ENCODE assay signal across 16 cellular contexts in the genomic region with DNA sequence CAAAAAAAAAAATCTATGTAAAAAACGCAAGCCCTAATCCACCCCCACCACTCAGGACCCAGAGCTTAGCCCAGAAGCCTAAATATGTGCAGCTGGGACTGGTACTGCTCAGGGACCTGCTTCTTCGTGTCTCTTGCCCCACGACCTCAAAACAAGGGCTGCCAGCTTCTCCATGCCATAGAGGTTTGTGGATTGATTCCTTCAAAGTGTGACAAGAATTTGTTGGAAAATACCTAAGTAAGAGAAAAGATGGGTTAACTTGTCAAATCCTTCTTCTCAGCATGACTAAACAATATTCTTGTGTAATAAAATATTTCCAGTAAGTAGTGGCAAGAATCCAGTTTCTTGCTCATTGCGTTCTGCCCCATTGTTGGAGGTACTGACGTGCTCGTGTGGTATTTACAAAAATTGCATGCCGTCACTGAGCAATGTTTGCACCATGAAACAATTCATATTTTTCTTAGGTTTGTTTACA. TPM values are rescaled to one million over a fixed set of nuclear protein-coding genes. Genes with fewer than 3 reads are reported as not detected.
DNase-seq lines count a peak whose midpoint lies in the region; ATAC-seq and TF ChIP-seq lines count a peak whose summit lies in the region.
"Had no signal": no experiment of that assay in that cellular context is flagged by ENCODE, and none has a peak within 500 bp of the region (broad histone marks: within the 10 kb centered on the region; RNA-seq: fewer than 3 reads in every experiment).

No MANE protein-coding gene starts in this region.

- no peaks in the 10 kb centered on the region for H3K9me3 ChIP-seq in lung (ENCODE audit: control insufficient read depth in 2 of 2, insufficient read depth in 1 of 2, low read length in 1 of 2)
- no peaks in the 10 kb centered on the region for H3K9me3 ChIP-seq in BE2C
- no peaks in the 10 kb centered on the region for H3K9me3 ChIP-seq in Peyer's patch
- H3K9me3 ChIP-seq: ovary had no signal

- H3K27me3 ChIP-seq in brain microvascular endothelial cell (replicated peaks) (no peaks in the 10 kb centered on the region), lung (ENCODE audit: control insufficient read depth, insufficient read depth) (no peaks in the 10 kb centered on the region), BE2C (peaks cover 8% of the 10 kb centered on the region), Peyer's patch (no peaks in the 10 kb centered on the region)
- H3K27me3 ChIP-seq: ovary had no signal

- in situ Hi-C loops in brain microvascular endothelial cell (cut with HindIII; ENCODE audit: low pct_ligation_motif_present, low sequenced_read_pairs), result no loop called here

- H3K4me3 ChIP-seq in AG09309 (ENCODE audit: control insufficient read depth, low read depth, low read length), result no peak overlapping the region
- H3K4me3 ChIP-seq in brain microvascular endothelial cell (ENCODE audit: low read depth, low read length), result no peak overlapping the region
- no peak overlapping the region for H3K4me3 ChIP-seq in lung
- H3K4me3 ChIP-seq in BE2C (ENCODE audit: low read depth, low read length), result no peak overlapping the region
- no peak overlapping the region for H3K4me3 ChIP-seq in Peyer's patch
- H3K4me3 ChIP-seq: ovary had no signal

- H3K36me3 ChIP-seq in brain microvascular endothelial cell (replicated peaks) (no peaks in the 10 kb centered on the region), lung (ENCODE audit: control insufficient read depth in 2 of 2, insufficient read depth in 2 of 2, low read length in 2 of 2) (no peaks in the 10 kb centered on the region), BE2C (no peaks in the 10 kb centered on the region), Peyer's patch (no peaks in the 10 kb centered on the region)
- H3K36me3 ChIP-seq: ovary had no signal

- H3K27ac ChIP-seq in brain microvascular endothelial cell (peak overlapping the region; percentile 66), lung (ENCODE audit: low read depth in 1 of 2, low read length in 1 of 2) (no peak overlapping the region), Peyer's patch (no peak overlapping the region)
- H3K27ac ChIP-seq: ovary, VCaP had no signal

- DNase-seq in AG09309 (ENCODE audit: low read depth) (peak; percentile 98), HS-5 (ENCODE audit: low read depth) (peak; percentile 100), brain microvascular endothelial cell (peak; percentile 86), lung (ENCODE audit: low spot score) (no peak), amygdala (lab: John Stamatoyannopoulos, UW) (no peak), Kasumi-1 (lab: John Stamatoyannopoulos, UW) (no peak), BE2C (no peak), Peyer's patch (no peak)
- DNase-seq: activated CD8-positive, alpha-beta memory T cell treated with anti-CD3 and anti-CD28 coated beads, Interleukin-2, amount 50 U/mL, for 4 hours; CD4-positive, alpha-beta memory T cell; endodermal cell; GF-D8; NCI-H524; ovary; Right ventricle myocardium superior had no signal

- TF ChIP-seq POLR2A in Peyer's patch (IDR thresholded peaks at IDR 0.05), result no peak

- 61% methylated on average over 7 of the region's 7 CpGs for WGBS in lung, 2 donors

- TF ChIP-seq CTCF in AG09309 (IDR thresholded peaks at IDR 0.05; ENCODE audit: control insufficient read depth, insufficient read depth, low read depth, low read length, missing control alignments), result no peak
- TF ChIP-seq CTCF in brain microvascular endothelial cell (IDR thresholded peaks at IDR 0.05; ENCODE audit: low read depth, low read length, missing control alignments), result no peak
- TF ChIP-seq CTCF in lung (IDR thresholded peaks at IDR 0.05; ENCODE audit: control extremely low read depth, extremely low read depth), result no peak
- TF ChIP-seq CTCF in BE2C (IDR thresholded peaks at IDR 0.05; ENCODE audit: low read depth, low read length), result no peak
- no peak for TF ChIP-seq CTCF in Peyer's patch (IDR thresholded peaks at IDR 0.05)

- peak; percentile 19 for ATAC-seq in lung (ENCODE audit: insufficient read depth, low FRiP score)

- no peaks in the 10 kb centered on the region for H3K4me1 ChIP-seq in lung (ENCODE audit: control insufficient read depth in 2 of 2, insufficient read depth in 2 of 2, low read length in 2 of 2)
- no peaks in the 10 kb centered on the region for H3K4me1 ChIP-seq in BE2C
- H3K4me1 ChIP-seq in Peyer's patch, result peaks cover 0 to 11% (median 0%) of the 10 kb centered on the region in 4 donors

RNA-seq across cellular contexts. Expression of gene SCYGR1, which starts 0.8 kb away (rescaled TPM):
- total RNA-seq in lung (not detected), Peyer's patch (not detected)
- not detected for polyA plus RNA-seq in lung
- not detected for polyA plus RNA-seq in BE2C (2012; ENCODE audit: insufficient read depth, insufficient read length, low read depth)
- total RNA-seq: CD4-positive, alpha-beta memory T cell; endodermal cell; ovary; Right ventricle myocardium superior had no signal
- polyA plus RNA-seq: CD4-positive, alpha-beta memory T cell; ovary had no signal

RNA-seq across cellular contexts. Expression of gene TM4SF20, which starts 9.5 kb away (rescaled TPM):
- total RNA-seq in lung, result not detected
- under 1 TPM in 1 of 2 donors, not detected in 1; 0.09 TPM for polyA plus RNA-seq in lung
- not detected for polyA plus RNA-seq in BE2C (2012; ENCODE audit: insufficient read depth, insufficient read length, low read depth)
- 100 to 1,000 TPM in 3 of 4 donors, 1 to 10 TPM in 1; 4.1 to 489 (median 221) TPM for total RNA-seq in Peyer's patch
- total RNA-seq: CD4-positive, alpha-beta memory T cell; endodermal cell; Right ventricle myocardium superior had no signal
- polyA plus RNA-seq: CD4-positive, alpha-beta memory T cell; ovary had no signal

Comparison
In these comparisons a context has a peak if more than half of its experiments do, and no peak if none do; other contexts are left out.
1. DNase-seq: peak in AG09309 (single experiment), HS-5 (single experiment) and brain microvascular endothelial cell (single experiment); none in lung (single experiment), amygdala (0 of 56), Kasumi-1 (0 of 2), BE2C (single experiment) and Peyer's patch (0 of 3).
2. RNA of gene TM4SF20, which starts 9.5 kb away (total RNA-seq): 4.1 to 489 TPM in Peyer's patch; not detected in lung; every median in the first group is over 4 times any median in the second.